ENCODE assay signal across 21 cellular contexts in genomic region chr15:98804057-98804380, GRCh38.
A peak's percentile ranks its signal among the peaks of the same experiment; 100 is the strongest.
DNase-seq lines count a peak whose midpoint lies in the region; ATAC-seq and TF ChIP-seq lines count a peak whose summit lies in the region.
"Had no signal": no experiment of that assay in that cellular context is flagged by ENCODE, and none has a peak within 500 bp of the region (broad histone marks: within the 10 kb centered on the region; RNA-seq: fewer than 3 reads in every experiment).

No MANE protein-coding gene starts in this region.

- ATAC-seq in HCT116, result no peak
- ATAC-seq in stimulated activated memory B cell treated with anti-CD40 and anti-IgM and Interleukin-4, amounts not matched to agents 10 μg/mL and 1 μg/mL and 100 μg/mL, for 72 hours, result no peak
- ATAC-seq: pancreas had no signal

- in situ Hi-C loops in astrocyte of the cerebellum (cut with HindIII; ENCODE audit: low sequenced_read_pairs), result no loop called here

- H3K4me1 Mint-ChIP-seq in stimulated activated memory B cell treated with anti-CD40 and anti-IgM and Interleukin-4, amounts not matched to agents 10 μg/mL and 1 μg/mL and 100 μg/mL, for 72 hours, result peaks cover 23% of the 10 kb centered on the region
- peaks cover 60% of the 10 kb centered on the region for H3K4me1 Mint-ChIP-seq in neural progenitor cell

- H3K27ac Mint-ChIP-seq in stimulated activated memory B cell treated with anti-CD40 and anti-IgM and Interleukin-4, amounts not matched to agents 10 μg/mL and 1 μg/mL and 100 μg/mL, for 72 hours, result no peak overlapping the region
- no peak overlapping the region for H3K27ac Mint-ChIP-seq in neural progenitor cell

- RAD21 ChIA-PET in HCT116 (lab: Charles Lee; ENCODE audit: low non-redundant PET in 1 of 2, low total read pairs in 2 of 2, uncharacterized antibody in 2 of 2, unreplicated experiment in 2 of 2), result no interaction called here

- H4K20me1 ChIP-seq in HCT116 (ENCODE audit: insufficient read depth), result no peaks in the 10 kb centered on the region
- peaks cover 25% of the 10 kb centered on the region for H4K20me1 ChIP-seq in hepatocyte (ENCODE audit: insufficient read depth, poor library complexity, severe bottlenecking)
- peaks cover 100% of the 10 kb centered on the region for H4K20me1 ChIP-seq in neural progenitor cell (ENCODE audit: low read depth)

- H3K9me2 ChIP-seq in HCT116 (ENCODE audit: insufficient read depth) (no peaks in the 10 kb centered on the region), hepatocyte (replicated peaks; ENCODE audit: insufficient read depth) (no peaks in the 10 kb centered on the region)

- no peaks in the 10 kb centered on the region for H3K9me3 Mint-ChIP-seq in stimulated activated memory B cell treated with anti-CD40 and anti-IgM and Interleukin-4, amounts not matched to agents 10 μg/mL and 1 μg/mL and 100 μg/mL, for 72 hours
- peaks cover 4% of the 10 kb centered on the region for H3K9me3 Mint-ChIP-seq in neural progenitor cell

- H3K4me1 ChIP-seq in A673 (ENCODE audit: insufficient read depth, low read length, poor library complexity, severe bottlenecking), result peaks cover 67% of the 10 kb centered on the region
- peaks cover 54% of the 10 kb centered on the region in 2 experiments for H3K4me1 ChIP-seq in HCT116 (ENCODE audit: control insufficient read depth in 1 of 2, insufficient read depth in 2 of 2, low read length in 2 of 2)
- peaks cover 35% of the 10 kb centered on the region for H3K4me1 ChIP-seq in hepatocyte (ENCODE audit: insufficient read depth)
- H3K4me1 ChIP-seq in colonic mucosa, result peaks cover 13% of the 10 kb centered on the region
- peaks cover 39% of the 10 kb centered on the region for H3K4me1 ChIP-seq in neural progenitor cell

- DNase-seq in A673 (ENCODE audit: low spot score) (peak; percentile 26), HCT116 (ENCODE audit: low read depth, low spot score) (no peak), astrocyte of the cerebellum (ENCODE audit: low read depth) (no peak), hepatocyte (ENCODE audit: low spot score) (no peak), colonic mucosa (no peak), neural progenitor cell (ENCODE audit: low spot score) (no peak)
- DNase-seq in stimulated activated CD4-positive, alpha-beta T cell treated with anti-CD3 and anti-CD28 coated beads, Interleukin-1b, Interleukin-23, amount 100 ng/mL, for 48 hours, result no peak
- DNase-seq: activated CD4-positive, alpha-beta T cell treated with anti-CD3 and anti-CD28 coated beads, Interleukin-2, amount 50 U/mL, for 48 hours; activated naive CD4-positive, alpha-beta T cell treated with anti-CD3 and anti-CD28 coated beads, Interleukin-2, amount 50 U/mL, for 16 hours; activated T-cell treated with anti-CD3 and anti-CD28 coated beads, Interleukin-2, amount 50 U/mL, for 1 hour; Caco-2; hippocampal formation; NCI-H2081; NCI-H69; pancreas; RPMI8226; small intestine; stimulated activated CD4-positive, alpha-beta T cell treated with anti-CD3 and anti-CD28 coated beads, Interleukin-4, amount 100 ng/mL, for 4 hours; stimulated activated CD8-positive, alpha-beta memory T cell treated with anti-CD3 and anti-CD28 coated beads, Interleukin-4, amount 100 ng/mL, for 48 hours had no signal

- POLR2A ChIA-PET in A673 (lab: Charles Lee; ENCODE audit: low non-redundant PET), result no interaction called here
- POLR2A ChIA-PET in HCT116 (lab: Charles Lee), result no interaction called here

- peaks cover 34% of the 10 kb centered on the region for H3F3A ChIP-seq in neural progenitor cell (ENCODE audit: low read depth)

- H3K9me3 ChIP-seq in A673 (ENCODE audit: low read depth, low read length, poor library complexity, severe bottlenecking), result no peaks in the 10 kb centered on the region
- no peaks in the 10 kb centered on the region for H3K9me3 ChIP-seq in HCT116 (ENCODE audit: control insufficient read depth in 1 of 2, insufficient read depth in 1 of 2, low read depth in 1 of 2, low read length in 2 of 2)
- H3K9me3 ChIP-seq in hepatocyte (ENCODE audit: low read depth), result no peaks in the 10 kb centered on the region
- no peaks in the 10 kb centered on the region for H3K9me3 ChIP-seq in colonic mucosa
- no peaks in the 10 kb centered on the region for H3K9me3 ChIP-seq in neural progenitor cell (ENCODE audit: low read depth)
- H3K9me3 ChIP-seq: Caco-2, pancreas had no signal

- H3K9ac ChIP-seq in HCT116 (ENCODE audit: low read length), result no peak overlapping the region
- no peak overlapping the region for H3K9ac ChIP-seq in colonic mucosa (ENCODE audit: low read depth in 2 of 2, low read length in 2 of 2)
- H3K9ac ChIP-seq in neural progenitor cell, result no peak overlapping the region

- no TSS peak for BruUV-seq in A673 (replicated peaks; lab: Mats Ljungman, UMichigan)
- BruUV-seq in HCT116 (replicated peaks; lab: Mats Ljungman, UMichigan), result no TSS peak

- H3K79me2 ChIP-seq in HCT116 (ENCODE audit: insufficient read depth, low read length), result no peaks in the 10 kb centered on the region
- peaks cover 75% of the 10 kb centered on the region for H3K79me2 ChIP-seq in hepatocyte
- peaks cover 89% of the 10 kb centered on the region for H3K79me2 ChIP-seq in neural progenitor cell (ENCODE audit: low read depth)

- 96% methylated on average over 5 of the region's 5 CpGs for WGBS in hepatocyte (ENCODE audit: low lambda C conversion rate, missing lambda C conversion rate)

- TF ChIP-seq RAD21 in HCT116 (IDR thresholded peaks at IDR 0.05; ENCODE audit: low read depth), result no peak

- H2AFZ ChIP-seq in HCT116 (ENCODE audit: low read depth, low read length, poor library complexity, severe bottlenecking) (no peak overlapping the region), hepatocyte (no peak overlapping the region), neural progenitor cell (replicated peaks) (no peak overlapping the region)

- intact Hi-C loops in A673 (cut with micrococcal nuclease; ENCODE audit: unreplicated experiment) (no loop called here), HCT116 (cut with micrococcal nuclease) (no loop called here), colonic mucosa (cut with DNase I) (no loop called here)

- H3K4me3 Mint-ChIP-seq in stimulated activated memory B cell treated with anti-CD40 and anti-IgM and Interleukin-4, amounts not matched to agents 10 μg/mL and 1 μg/mL and 100 μg/mL, for 72 hours, result no peak overlapping the region
- no peak overlapping the region for H3K4me3 Mint-ChIP-seq in neural progenitor cell
- H3K4me3 Mint-ChIP-seq: brain had no signal

- no peak overlapping the region for H3K27ac ChIP-seq in A673 (ENCODE audit: low read depth, low read length, poor library complexity, severe bottlenecking)
- no peak overlapping the region; the same call in 1 of the 2 replicates for H3K27ac ChIP-seq in HCT116 (ENCODE audit: low read depth, low read length)
- H3K27ac ChIP-seq in hepatocyte, result no peak overlapping the region
- H3K27ac ChIP-seq in colonic mucosa, result no peak overlapping the region
- no peak overlapping the region for H3K27ac ChIP-seq in neural progenitor cell
- H3K27ac ChIP-seq: pancreas had no signal

- no peak overlapping the region for H3K4me3 ChIP-seq in A673 (ENCODE audit: low read depth, low read length, poor library complexity, severe bottlenecking)
- H3K4me3 ChIP-seq in HCT116 (replicated peaks in 1 of 2; ENCODE audit: low read depth in 1 of 2, low read length in 2 of 2), result no peak overlapping the region
- no peak overlapping the region for H3K4me3 ChIP-seq in astrocyte of the cerebellum (ENCODE audit: low read depth, low read length)
- no peak overlapping the region for H3K4me3 ChIP-seq in hepatocyte
- no peak overlapping the region for H3K4me3 ChIP-seq in colonic mucosa
- H3K4me3 ChIP-seq in neural progenitor cell, result no peak overlapping the region
- H3K4me3 ChIP-seq: pancreas had no signal

- H3K27me3 ChIP-seq in A673 (replicated peaks; ENCODE audit: insufficient read depth, low read depth, low read length, poor library complexity), result no peaks in the 10 kb centered on the region
- H3K27me3 ChIP-seq in HCT116 (ENCODE audit: insufficient read depth, low read length), result no peaks in the 10 kb centered on the region
- H3K27me3 ChIP-seq in hepatocyte, result no peaks in the 10 kb centered on the region
- H3K27me3 ChIP-seq in colonic mucosa, result no peaks in the 10 kb centered on the region
- H3K27me3 ChIP-seq in neural progenitor cell, result no peaks in the 10 kb centered on the region
- H3K27me3 ChIP-seq: pancreas had no signal

- H3K36me3 ChIP-seq in A673 (ENCODE audit: insufficient read depth, low read length, poor library complexity, severe bottlenecking) (no peaks in the 10 kb centered on the region), HCT116 (ENCODE audit: control insufficient read depth in 1 of 2, insufficient read depth in 2 of 2, low read length in 2 of 2) (no peaks in the 10 kb centered on the region), hepatocyte (replicated peaks; ENCODE audit: insufficient read depth, low read depth) (no peaks in the 10 kb centered on the region), colonic mucosa (no peaks in the 10 kb centered on the region), neural progenitor cell (no peaks in the 10 kb centered on the region)
- H3K36me3 ChIP-seq: pancreas had no signal

- TF ChIP-seq CTCF in A673 (conservative IDR thresholded peaks at IDR 0.05; ENCODE audit: low read depth, low read length) (peak; percentile 42; the same call in 1 of the 2 replicates), HCT116 (IDR thresholded peaks at IDR 0.05 in 2 of 3, conservative IDR thresholded peaks at IDR 0.05 in 1 of 3; ENCODE audit: borderline replicate concordance in 1 of 3, insufficient read depth in 1 of 3, low read depth in 2 of 3, low read length in 2 of 3) (no peak; a peak in 1 of 6 replicates), astrocyte of the cerebellum (IDR thresholded peaks at IDR 0.05; ENCODE audit: low read depth, low read length, missing control alignments) (peak; percentile 40), hepatocyte (IDR thresholded peaks at IDR 0.05; ENCODE audit: poor library complexity) (peak; percentile 26), colonic mucosa (IDR thresholded peaks at IDR 0.05) (no peak), neural progenitor cell (IDR thresholded peaks at IDR 0.05) (no peak)

- H3K27me3 Mint-ChIP-seq in stimulated activated memory B cell treated with anti-CD40 and anti-IgM and Interleukin-4, amounts not matched to agents 10 μg/mL and 1 μg/mL and 100 μg/mL, for 72 hours, result no peaks in the 10 kb centered on the region
- H3K27me3 Mint-ChIP-seq in neural progenitor cell (ENCODE audit: insufficient read depth, low read depth), result peaks cover 8% of the 10 kb centered on the region

- TF ChIP-seq POLR2A in HCT116 (IDR thresholded peaks at IDR 0.05; ENCODE audit: borderline replicate concordance, extremely low read depth, insufficient read depth, insufficient read length), result no peak

- CTCF ChIA-PET in A673 (lab: Charles Lee) (no interaction called here), HCT116 (lab: Charles Lee) (no interaction called here)

- peak overlapping the region; percentile 24; the same call in 1 of the 2 replicates for H3K4me2 ChIP-seq in HCT116 (ENCODE audit: low read length)
- no peak overlapping the region for H3K4me2 ChIP-seq in hepatocyte
- H3K4me2 ChIP-seq in neural progenitor cell, result no peak overlapping the region

- no peaks in the 10 kb centered on the region for H3K36me3 Mint-ChIP-seq in stimulated activated memory B cell treated with anti-CD40 and anti-IgM and Interleukin-4, amounts not matched to agents 10 μg/mL and 1 μg/mL and 100 μg/mL, for 72 hours
- peaks cover 6% of the 10 kb centered on the region for H3K36me3 Mint-ChIP-seq in neural progenitor cell
- H3K36me3 Mint-ChIP-seq: brain had no signal

TF ChIP-seq in HCT116, 20 proteins besides CTCF, POLR2A, EP300 and RAD21 (continues in another document):
- no peak for TF ChIP-seq SP1 (IDR thresholded peaks at IDR 0.05; ENCODE audit: low read depth)

Comparison
In these comparisons a context has a peak if more than half of its experiments do, and no peak if none do; other contexts are left out.
1. CTCF ChIP-seq: peak in A673 (single experiment), astrocyte of the cerebellum (single experiment) and hepatocyte (single experiment); none in HCT116 (0 of 3), colonic mucosa (single experiment) and neural progenitor cell (single experiment).